ENCODE assay signal across 8 cellular contexts in genomic region chr17:51258756-51259573, GRCh38. TPM values are rescaled to one million over a fixed set of nuclear protein-coding genes. Genes with fewer than 3 reads are reported as not detected.
DNase-seq lines count a peak whose midpoint lies in the region; ATAC-seq and TF ChIP-seq lines count a peak whose summit lies in the region.

No MANE protein-coding gene starts in this region.

- no peaks in the 10 kb centered on the region for H3F3A ChIP-seq in OCI-LY1 (ENCODE audit: insufficient read depth, low read length)

- peaks cover 80% of the 10 kb centered on the region for H3K79me2 ChIP-seq in OCI-LY1 (ENCODE audit: insufficient read depth, low read length)

- H3K4me1 ChIP-seq in OCI-LY1 (ENCODE audit: insufficient read depth, low read length, severe bottlenecking) = peaks cover 50% of the 10 kb centered on the region
- H3K4me1 ChIP-seq in right lobe of liver = peaks cover 0 to 51% (median 22%) of the 10 kb centered on the region in 4 donors
- peaks cover 23% of the 10 kb centered on the region for H3K4me1 ChIP-seq in stomach smooth muscle (ENCODE audit: control insufficient read depth, insufficient read depth, low read length)

- no peak for ATAC-seq in right lobe of liver
- ATAC-seq in GM19395 (IDR thresholded peaks at IDR 0.05; ENCODE audit: unreplicated experiment) = no peak
- ATAC-seq in GM21737 (IDR thresholded peaks at IDR 0.05; ENCODE audit: unreplicated experiment) = no peak

- TF ChIP-seq CTCF in OCI-LY1 (IDR thresholded peaks at IDR 0.05; ENCODE audit: low read length) = no peak
- no peak for TF ChIP-seq CTCF in cardiac fibroblast (IDR thresholded peaks at IDR 0.05; ENCODE audit: low read depth, low read length)
- TF ChIP-seq CTCF in right lobe of liver (IDR thresholded peaks at IDR 0.05) = no peak

- H3K27ac ChIP-seq in OCI-LY1 (ENCODE audit: low read depth, low read length, poor library complexity, severe bottlenecking) = peak overlapping the region; percentile 47
- peak overlapping the region; percentile 95 to 97 (median 96) for H3K27ac ChIP-seq in right lobe of liver
- H3K27ac ChIP-seq in stomach smooth muscle (ENCODE audit: low read length) = peak overlapping the region; percentile 96

- H3K36me3 ChIP-seq in OCI-LY1 (ENCODE audit: insufficient read depth, low read length) (peaks cover 43% of the 10 kb centered on the region), right lobe of liver (peaks cover 0 to 14% (median 0%) of the 10 kb centered on the region in 4 donors), stomach smooth muscle (ENCODE audit: control insufficient read depth in 2 of 2, insufficient read depth in 2 of 2, low read length in 2 of 2) (peaks cover 3 to 5% of the 10 kb centered on the region in 2 donors)

- H3K27me3 ChIP-seq in OCI-LY1 (ENCODE audit: insufficient read depth, low read length) (no peaks in the 10 kb centered on the region), right lobe of liver (no peaks in the 10 kb centered on the region), stomach smooth muscle (ENCODE audit: control insufficient read depth in 1 of 2, insufficient read depth in 2 of 2, low read length in 2 of 2) (no peaks in the 10 kb centered on the region)

- no peaks in the 10 kb centered on the region for H4K20me1 ChIP-seq in OCI-LY1 (ENCODE audit: insufficient read depth, low read length)

- WGBS in right lobe of liver (ENCODE audit: insufficient coverage, low coverage, low lambda C conversion rate, missing lambda C conversion rate) = 4% methylated on average over 8 of the region's 18 CpGs

- H3K4me3 ChIP-seq in OCI-LY1 (ENCODE audit: low read depth, low read length, poor library complexity, severe bottlenecking) (peak overlapping the region; percentile 77), cardiac fibroblast (replicated peaks in 1 of 2; ENCODE audit: low read depth in 2 of 2, low read length in 2 of 2) (peak overlapping the region; percentile 91 to 96), right lobe of liver (peak overlapping the region; percentile 89 to 99 (median 98)), stomach smooth muscle (ENCODE audit: low read length in 2 of 2) (peak overlapping the region; percentile 72 to 92)

- no peak overlapping the region for H2AFZ ChIP-seq in OCI-LY1 (ENCODE audit: low read length)

- intact Hi-C loops in right lobe of liver (cut with DNase I) = no loop called here

- H3K9me2 ChIP-seq in OCI-LY1 (ENCODE audit: low read depth, low read length) = no peaks in the 10 kb centered on the region

- no peak for TF ChIP-seq POLR2A in right lobe of liver (IDR thresholded peaks at IDR 0.05)

- H3K9ac ChIP-seq in OCI-LY1 (ENCODE audit: low read length) (peak overlapping the region; percentile 90), stomach smooth muscle (ENCODE audit: low read length in 2 of 2) (peak overlapping the region; percentile 69 to 97)

- DNase-seq in activated CD4-positive, alpha-beta T cell treated with anti-CD3 and anti-CD28 coated beads for 48 hours = peak; percentile 22
- DNase-seq in activated CD4-positive, alpha-beta T cell treated with anti-CD3 and anti-CD28 coated beads, Interleukin-2, amount 50 U/mL, for 1 hour = no peak
- DNase-seq in cardiac fibroblast (ENCODE audit: low read depth in 2 of 2) (peak; percentile 9 to 53), right lobe of liver (peak; percentile 35 to 62 (median 59))

- H3K9me3 ChIP-seq in OCI-LY1 (ENCODE audit: low read length) (no peaks in the 10 kb centered on the region), right lobe of liver (no peaks in the 10 kb centered on the region), stomach smooth muscle (ENCODE audit: control insufficient read depth in 2 of 2, low read length in 2 of 2) (no peaks in the 10 kb centered on the region)

- peak overlapping the region; percentile 91 for H3K4me2 ChIP-seq in OCI-LY1 (ENCODE audit: low read length)

RNA-seq across cellular contexts. Expression of gene MBTD1, which starts 0.9 kb away (rescaled TPM):
- 1 to 10 TPM; 4.4 to 8.8 (median 7.4) TPM for total RNA-seq in right lobe of liver

RNA-seq across cellular contexts. Expression of gene UTP18, which starts 1.4 kb away (rescaled TPM):
- total RNA-seq in right lobe of liver = 10 to 100 TPM; 12.0 to 15.3 (median 13.7) TPM
